Comparison of ENCODE assay signal across 1 cellular context in genomic region chr5:7794301-7794700, GRCh38.
A peak's percentile ranks its signal among the peaks of the same experiment; 100 is the strongest.
TF ChIP-seq lines count a peak whose summit lies in the region.

No MANE protein-coding gene starts in this region.

TF ChIP-seq in GM12878, 131 proteins besides CTCF, POLR2A, EP300 and RAD21 (continued from another document and continues in another):
- TF ChIP-seq BCL11A (IDR thresholded peaks at IDR 0.05; ENCODE audit: low read depth, low read length): peak; percentile 47; the same call in 1 of the 2 replicates
- no peak for TF ChIP-seq RBBP5 (conservative IDR thresholded peaks at IDR 0.05)
- TF ChIP-seq MTA3 (IDR thresholded peaks at IDR 0.05; ENCODE audit: borderline replicate concordance, low read length): no peak
- no peak for TF ChIP-seq NR2C1 (IDR thresholded peaks at IDR 0.05)
- TF ChIP-seq IRF4 (IDR thresholded peaks at IDR 0.05; ENCODE audit: low read depth, low read length): 0 out of 2 replicates have a peak, but pooled peaks have one; percentile 46
- no peak for TF ChIP-seq STAT1 (conservative IDR thresholded peaks at IDR 0.05)
- no peak for TF ChIP-seq BCLAF1 (IDR thresholded peaks at IDR 0.05)
- TF ChIP-seq ATF7 (IDR thresholded peaks at IDR 0.05; ENCODE audit: low read depth): peak; percentile 26; the same call in 1 of the 2 replicates
- TF ChIP-seq TBL1XR1 (IDR thresholded peaks at IDR 0.05; ENCODE audit: low read depth, low read length): 0 out of 2 replicates have a peak, but pooled peaks have one; percentile 59
- no peak for TF ChIP-seq KAT2A (conservative IDR thresholded peaks at IDR 0.05; ENCODE audit: control insufficient read depth, low read depth, low read length)
- TF ChIP-seq MLLT1 (IDR thresholded peaks at IDR 0.05): no peak
- peak; percentile 93 for TF ChIP-seq CUX1 (IDR thresholded peaks at IDR 0.05; ENCODE audit: insufficient replicate concordance, low read depth, low read length)
- no peak for TF ChIP-seq ZBTB40 (IDR thresholded peaks at IDR 0.05; ENCODE audit: borderline replicate concordance)
- peak; percentile 59 for TF ChIP-seq SMAD1 (IDR thresholded peaks at IDR 0.05; ENCODE audit: low read depth, partially characterized antibody)
- TF ChIP-seq E4F1 (IDR thresholded peaks at IDR 0.05; ENCODE audit: borderline replicate concordance, partially characterized antibody): no peak
- peak; percentile 96; the same call in 2 of the 3 replicates for TF ChIP-seq POU2F2 (IDR thresholded peaks at IDR 0.05; ENCODE audit: borderline replicate concordance, low read depth, low read length)
- TF ChIP-seq ETV6 (conservative IDR thresholded peaks at IDR 0.05 in 1 of 2, IDR thresholded peaks at IDR 0.05 in 1 of 2; ENCODE audit: borderline replicate concordance in 1 of 2, low read depth in 1 of 2): no peak
- no peak for TF ChIP-seq FOS (IDR thresholded peaks at IDR 0.05; ENCODE audit: borderline replicate concordance, extremely low read depth, insufficient read length)
- TF ChIP-seq SP1 (IDR thresholded peaks at IDR 0.05; ENCODE audit: low read depth, low read length): peak; percentile 67
- TF ChIP-seq CEBPZ (IDR thresholded peaks at IDR 0.05; ENCODE audit: low read depth, low read length): no peak
- TF ChIP-seq CREM (IDR thresholded peaks at IDR 0.05; ENCODE audit: low read depth): no peak
- TF ChIP-seq SPI1 (IDR thresholded peaks at IDR 0.05; ENCODE audit: borderline replicate concordance, insufficient read depth, low read depth, low read length): no peak
- TF ChIP-seq NBN (IDR thresholded peaks at IDR 0.05): peak; percentile 69
- no peak for TF ChIP-seq ZNF592 (IDR thresholded peaks at IDR 0.05)
- TF ChIP-seq NR2C2 (IDR thresholded peaks at IDR 0.05; ENCODE audit: borderline replicate concordance, control insufficient read depth, insufficient read length, low read depth): no peak
- peak; percentile 63; the same call in 1 of the 2 replicates for TF ChIP-seq BMI1 (IDR thresholded peaks at IDR 0.05; ENCODE audit: borderline replicate concordance)
